ENCODE assay signal across 8 cellular contexts in the genomic region with DNA sequence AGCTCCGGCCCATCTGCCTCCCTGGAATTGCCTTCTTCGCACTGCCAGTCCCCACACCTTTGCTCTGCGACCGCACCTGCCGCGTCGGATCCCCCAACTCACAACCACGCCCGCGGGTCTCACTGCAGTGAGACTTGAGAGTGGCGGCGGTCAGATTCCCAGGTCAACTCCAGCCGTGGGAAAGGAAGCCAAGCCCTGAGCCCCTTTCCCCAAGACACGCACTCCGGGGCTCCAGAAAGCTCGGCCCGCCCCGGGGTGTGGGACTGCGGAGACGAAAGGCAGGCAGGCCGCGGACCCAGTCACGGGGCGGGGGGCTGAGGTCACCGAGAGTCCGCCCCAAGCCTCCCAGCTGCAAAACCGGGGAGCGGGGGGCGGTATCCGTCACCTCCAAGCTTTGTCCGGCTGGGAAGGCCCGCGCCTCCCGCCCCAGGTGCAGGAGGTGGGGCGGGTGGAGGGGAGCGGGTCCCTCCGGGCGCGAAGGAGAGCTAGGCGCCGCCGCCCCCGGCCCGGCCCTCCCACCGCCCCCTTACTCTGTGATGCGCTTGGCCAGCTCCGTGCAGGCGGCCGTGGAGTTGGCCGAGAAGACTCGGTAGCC. TPM values are rescaled to one million over a fixed set of nuclear protein-coding genes. Genes with fewer than 3 reads are reported as not detected.
DNase-seq lines count a peak whose midpoint lies in the region; ATAC-seq and TF ChIP-seq lines count a peak whose summit lies in the region.

No MANE protein-coding gene starts in this region.

- H3K4me1 Mint-ChIP-seq in CD4-positive, alpha-beta T cell (ENCODE audit: low read depth), result peaks cover 21% of the 10 kb centered on the region
- peaks cover 28% of the 10 kb centered on the region for H3K4me1 Mint-ChIP-seq in activated CD8-positive, alpha-beta T cell treated with anti-CD3 and anti-CD28 coated beads, Interleukin-2, amount 10 ng/mL, durations not matched to agents 7 days and 5 days (ENCODE audit: low read depth)

- intact Hi-C loops in CD4-positive, alpha-beta T cell (cut with DNase I, micrococcal nuclease), result loop anchor here (1.0 to 5.0 kb wide), 5 partner anchors 32 to 281 kb away; a partner anchor contains a TSS

- ATAC-seq in CD4-positive, alpha-beta T cell (ENCODE audit: poor library complexity), result no peak
- ATAC-seq in GM19324 (IDR thresholded peaks at IDR 0.05; ENCODE audit: low FRiP score, unreplicated experiment) (peak; percentile 6), HG03457 (IDR thresholded peaks at IDR 0.05; ENCODE audit: unreplicated experiment) (peak; percentile 5)
- peak; percentile 12 for ATAC-seq in activated CD8-positive, alpha-beta T cell treated with anti-CD3 and anti-CD28 coated beads, Interleukin-2, amount 10 ng/mL, durations not matched to agents 7 days and 5 days

- H3K27me3 Mint-ChIP-seq in CD4-positive, alpha-beta T cell, result no peaks in the 10 kb centered on the region
- H3K27me3 Mint-ChIP-seq in activated CD8-positive, alpha-beta T cell treated with anti-CD3 and anti-CD28 coated beads, Interleukin-2, amount 10 ng/mL, durations not matched to agents 7 days and 5 days (ENCODE audit: low read depth), result no peaks in the 10 kb centered on the region

- H3K4me3 Mint-ChIP-seq in CD4-positive, alpha-beta T cell, result peak overlapping the region; percentile 98
- H3K4me3 Mint-ChIP-seq in activated CD8-positive, alpha-beta T cell treated with anti-CD3 and anti-CD28 coated beads, Interleukin-2, amount 10 ng/mL, durations not matched to agents 7 days and 5 days, result peak overlapping the region; percentile 98

- no peaks in the 10 kb centered on the region for H3K36me3 ChIP-seq in osteoblast (ENCODE audit: insufficient read depth, low read length)

- CTCF ChIA-PET in CD4-positive, alpha-beta T cell (lab: Charles Lee), result interaction anchor here (1.2 to 2.7 kb wide), 4 partner anchors 32 to 205 kb away, joined by 3 to 12 read pairs (median 7); a partner anchor contains a TSS
- CTCF ChIA-PET in activated CD8-positive, alpha-beta T cell treated with anti-CD3 and anti-CD28 coated beads, Interleukin-2, amount 10 ng/mL, durations not matched to agents 7 days and 5 days (lab: Charles Lee), result interaction anchor here (0.6 to 4.2 kb wide), 13 partner anchors 10 to 457 kb away, joined by 3 to 35 read pairs (median 3); a partner anchor contains a TSS

- H2AFZ ChIP-seq in osteoblast (ENCODE audit: low read length), result peak overlapping the region; percentile 77

- peaks cover 6% of the 10 kb centered on the region for H4K20me1 ChIP-seq in osteoblast (ENCODE audit: insufficient read depth, low read length)

- no peaks in the 10 kb centered on the region for H3K27me3 ChIP-seq in CD4-positive, alpha-beta T cell (ENCODE audit: control insufficient read depth, insufficient read depth, low read length)
- H3K27me3 ChIP-seq in osteoblast (ENCODE audit: insufficient read depth, low read length), result no peaks in the 10 kb centered on the region

- H3K9me3 ChIP-seq in CD4-positive, alpha-beta T cell (ENCODE audit: control insufficient read depth, low read length), result no peaks in the 10 kb centered on the region
- H3K9me3 ChIP-seq in osteoblast (ENCODE audit: low read depth, low read length), result no peaks in the 10 kb centered on the region

- H3K4me3 ChIP-seq in fibroblast of the aortic adventitia (ENCODE audit: low read depth, low read length) (peak overlapping the region; percentile 85), osteoblast (ENCODE audit: insufficient read depth, low read length) (peak overlapping the region; percentile 93)

- H3K4me1 ChIP-seq in osteoblast (ENCODE audit: insufficient read depth, low read length), result peaks cover 22% of the 10 kb centered on the region

- H3K27ac ChIP-seq in CD4-positive, alpha-beta T cell (ENCODE audit: low read depth, low read length), result peak overlapping the region; percentile 29
- H3K27ac ChIP-seq in osteoblast (ENCODE audit: low read depth, low read length), result peak overlapping the region; percentile 97

- H3K27ac Mint-ChIP-seq in CD4-positive, alpha-beta T cell, result peak overlapping the region; percentile 80
- peak overlapping the region; percentile 100 for H3K27ac Mint-ChIP-seq in activated CD8-positive, alpha-beta T cell treated with anti-CD3 and anti-CD28 coated beads, Interleukin-2, amount 10 ng/mL, durations not matched to agents 7 days and 5 days

- peak overlapping the region; percentile 99 for H3K4me2 ChIP-seq in osteoblast (ENCODE audit: insufficient read depth, low read length)

- DNase-seq in CD4-positive, alpha-beta T cell, result peak in 3 of 10 experiments; percentile 2 to 36 (median 3)
- peak; percentile 31 for DNase-seq in activated CD8-positive, alpha-beta T cell treated with anti-CD3 and anti-CD28 coated beads, Interleukin-2, amount 10 ng/mL, durations not matched to agents 7 days and 5 days
- no peak for DNase-seq in fibroblast of the aortic adventitia (ENCODE audit: low read depth)
- DNase-seq in osteoblast (ENCODE audit: insufficient read length, low spot score, missing footprints), result peak; percentile 93
- no peak for DNase-seq in effector CD8-positive, alpha-beta T cell (lab: John Stamatoyannopoulos, UW)
- no peak for DNase-seq in NK-92 (lab: John Stamatoyannopoulos, UW; ENCODE audit: unreplicated experiment)

- peaks cover 11% of the 10 kb centered on the region for H3K36me3 Mint-ChIP-seq in CD4-positive, alpha-beta T cell (ENCODE audit: low read depth)
- H3K36me3 Mint-ChIP-seq in activated CD8-positive, alpha-beta T cell treated with anti-CD3 and anti-CD28 coated beads, Interleukin-2, amount 10 ng/mL, durations not matched to agents 7 days and 5 days (ENCODE audit: low read depth), result peaks cover 15% of the 10 kb centered on the region

- no peak for TF ChIP-seq CTCF in CD4-positive, alpha-beta T cell (IDR thresholded peaks at IDR 0.05)
- no peak for TF ChIP-seq CTCF in fibroblast of the aortic adventitia (IDR thresholded peaks at IDR 0.05; ENCODE audit: insufficient read depth, low read length)
- TF ChIP-seq CTCF in osteoblast (IDR thresholded peaks at IDR 0.05; ENCODE audit: extremely low read depth, low read depth, low read length), result no peak

- POLR2A ChIA-PET in CD4-positive, alpha-beta T cell (lab: Charles Lee), result interaction anchor here (0.7 to 3.0 kb wide), 13 partner anchors 8 to 1020 kb away, joined by 3 to 37 read pairs (median 4); a partner anchor contains a TSS
- POLR2A ChIA-PET in activated CD8-positive, alpha-beta T cell treated with anti-CD3 and anti-CD28 coated beads, Interleukin-2, amount 10 ng/mL, durations not matched to agents 7 days and 5 days (lab: Charles Lee), result interaction anchor here (0.7 to 2.4 kb wide), 10 partner anchors 9 to 281 kb away, joined by 3 to 24 read pairs (median 4); a partner anchor contains a TSS

- no peaks in the 10 kb centered on the region for H3K9me3 Mint-ChIP-seq in CD4-positive, alpha-beta T cell
- no peaks in the 10 kb centered on the region for H3K9me3 Mint-ChIP-seq in activated CD8-positive, alpha-beta T cell treated with anti-CD3 and anti-CD28 coated beads, Interleukin-2, amount 10 ng/mL, durations not matched to agents 7 days and 5 days (ENCODE audit: insufficient read depth)

- peaks cover 40% of the 10 kb centered on the region for H3K79me2 ChIP-seq in osteoblast (ENCODE audit: insufficient read depth, low read length)

RNA-seq across cellular contexts. Expression of a gene that starts 0.6 kb away (rescaled TPM):
- 10 to 100 TPM; 10.8 to 12.1 TPM for total RNA-seq in CD4-positive, alpha-beta T cell
- 10 to 100 TPM; 64.2 to 74.1 TPM for total RNA-seq in activated CD8-positive, alpha-beta T cell treated with anti-CD3 and anti-CD28 coated beads, Interleukin-2, amount 10 ng/mL, durations not matched to agents 7 days and 5 days
- 48.1 and 57.9 TPM in 2 replicates for total RNA-seq in fibroblast of the aortic adventitia (ENCODE audit: low replicate concordance)
- 79.6 and 82.2 TPM in 2 replicates for total RNA-seq in osteoblast

RNA-seq across cellular contexts. Expression of a gene that starts 31.3 kb away (rescaled TPM):
- 1 to 10 TPM in 1 of 2 experiments, under 1 TPM in 1; 0.45 to 1.1 TPM for total RNA-seq in CD4-positive, alpha-beta T cell
- 1 to 10 TPM; 3.8 to 4.7 TPM for total RNA-seq in activated CD8-positive, alpha-beta T cell treated with anti-CD3 and anti-CD28 coated beads, Interleukin-2, amount 10 ng/mL, durations not matched to agents 7 days and 5 days
- total RNA-seq in fibroblast of the aortic adventitia (ENCODE audit: low replicate concordance) (31.7 and 84.0 TPM in 2 replicates), osteoblast (112 and 142 TPM in 2 replicates)

RNA-seq across cellular contexts. Expression of a gene that starts 45.0 kb away (rescaled TPM):
- 1 to 10 TPM; 1.8 to 2.1 TPM for total RNA-seq in CD4-positive, alpha-beta T cell
- 1 to 10 TPM; 3.7 to 4.8 TPM for total RNA-seq in activated CD8-positive, alpha-beta T cell treated with anti-CD3 and anti-CD28 coated beads, Interleukin-2, amount 10 ng/mL, durations not matched to agents 7 days and 5 days
- 1.8 and 2.2 TPM in 2 replicates for total RNA-seq in fibroblast of the aortic adventitia (ENCODE audit: low replicate concordance)
- 2.9 and 3.6 TPM in 2 replicates for total RNA-seq in osteoblast

Comparison
In these comparisons a context has a peak if more than half of its experiments do, and no peak if none do; other contexts are left out.
1. DNase-seq: peak in activated CD8-positive, alpha-beta T cell treated with anti-CD3 and anti-CD28 coated beads, Interleukin-2, amount 10 ng/mL, durations not matched to agents 7 days and 5 days (single experiment) and osteoblast (single experiment); none in fibroblast of the aortic adventitia (single experiment), effector CD8-positive, alpha-beta T cell (single experiment) and NK-92 (single experiment).